Comparison of ENCODE assay signal across 26 cellular contexts in genomic region chr15:62337934-62338333, GRCh38.
"Had no signal": no experiment of that assay in that cellular context is flagged by ENCODE, and none has a peak within 500 bp of the region (broad histone marks: within the 10 kb centered on the region; RNA-seq: fewer than 3 reads in every experiment).

No MANE protein-coding gene starts in this region.

- H3K27me3 Mint-ChIP-seq: activated CD4-positive, alpha-beta T cell treated with anti-CD3 and anti-CD28 coated beads, Interleukin-2, amount 10 ng/mL, durations not matched to agents 24 days and 14 days; activated naive CD4-positive, alpha-beta T cell treated with anti-CD3 and anti-CD28 coated beads, Interleukin-2, amount 50 U/mL, for 24 hours; stimulated activated naive CD8-positive, alpha-beta T cell treated with anti-CD3 and anti-CD28 coated beads, Interleukin-15, amount 100 ng/mL, for 72 hours had no signal

- H3K27ac Mint-ChIP-seq: activated CD4-positive, alpha-beta memory T cell treated with anti-CD3 and anti-CD28 coated beads, Interleukin-2, amount 10 ng/mL, durations not matched to agents 7 days and 5 days; activated CD4-positive, alpha-beta T cell treated with anti-CD3 and anti-CD28 coated beads, Interleukin-2, amount 10 ng/mL, durations not matched to agents 24 days and 14 days; activated naive CD4-positive, alpha-beta T cell treated with anti-CD3 and anti-CD28 coated beads, Interleukin-2, amount 50 U/mL, for 24 hours; activated T-cell treated with anti-CD3 and anti-CD28 coated beads, Interleukin-2, amount 50 U/mL, for 72 hours; dendritic cell treated with granulocyte-macrophage colony-stimulating factor and Interleukin-4, amounts not matched to agents 40 ng/mL and 50 ng/mL, for 4 days; memory B cell had no signal

- H3K27me3 ChIP-seq: body of pancreas, neutrophil, ovary, suprapubic skin, transverse colon, vagina had no signal

- H3K9me3 Mint-ChIP-seq: activated CD4-positive, alpha-beta memory T cell treated with anti-CD3 and anti-CD28 coated beads, Interleukin-2, amount 10 ng/mL, durations not matched to agents 7 days and 5 days; activated CD4-positive, alpha-beta T cell treated with anti-CD3 and anti-CD28 coated beads, Interleukin-2, amount 10 ng/mL, durations not matched to agents 24 days and 14 days; activated naive CD4-positive, alpha-beta T cell treated with anti-CD3 and anti-CD28 coated beads, Interleukin-2, amount 50 U/mL, for 24 hours; activated T-cell treated with anti-CD3 and anti-CD28 coated beads, Interleukin-2, amount 50 U/mL, for 72 hours; dendritic cell treated with granulocyte-macrophage colony-stimulating factor and Interleukin-4, amounts not matched to agents 40 ng/mL and 50 ng/mL, for 4 days; memory B cell; stimulated activated naive CD8-positive, alpha-beta T cell treated with anti-CD3 and anti-CD28 coated beads, Interleukin-15, amount 100 ng/mL, for 72 hours had no signal

- H3K27ac ChIP-seq: body of pancreas, neutrophil, ovary, prostate gland, suprapubic skin, transverse colon, vagina, VCaP had no signal

- H3K9me3 ChIP-seq: body of pancreas, neutrophil, ovary, prostate gland, suprapubic skin, transverse colon, vagina had no signal

- H3K36me3 ChIP-seq: neutrophil, ovary, prostate gland, suprapubic skin, transverse colon, vagina had no signal

- ATAC-seq: activated CD4-positive, CD25-positive, alpha-beta regulatory T cell treated with anti-CD3 and anti-CD28 coated beads, Interleukin-2, amount 50 U/mL, for 24 hours; body of pancreas; right cardiac atrium; stimulated activated naive CD8-positive, alpha-beta T cell treated with anti-CD3 and anti-CD28 coated beads, Interleukin-15, amount 100 ng/mL, for 72 hours had no signal

- H3K4me3 Mint-ChIP-seq: activated CD4-positive, alpha-beta memory T cell treated with anti-CD3 and anti-CD28 coated beads, Interleukin-2, amount 10 ng/mL, durations not matched to agents 7 days and 5 days; activated CD4-positive, alpha-beta T cell treated with anti-CD3 and anti-CD28 coated beads, Interleukin-2, amount 10 ng/mL, durations not matched to agents 24 days and 14 days; activated naive CD4-positive, alpha-beta T cell treated with anti-CD3 and anti-CD28 coated beads, Interleukin-2, amount 50 U/mL, for 24 hours; activated T-cell treated with anti-CD3 and anti-CD28 coated beads, Interleukin-2, amount 50 U/mL, for 72 hours; dendritic cell treated with granulocyte-macrophage colony-stimulating factor and Interleukin-4, amounts not matched to agents 40 ng/mL and 50 ng/mL, for 4 days; memory B cell; nephron; stimulated activated naive CD8-positive, alpha-beta T cell treated with anti-CD3 and anti-CD28 coated beads, Interleukin-15, amount 100 ng/mL, for 72 hours had no signal

- H3K4me1 ChIP-seq: body of pancreas, prostate gland, suprapubic skin, vagina had no signal

- H3K4me3 ChIP-seq: body of pancreas, ovary, prostate gland, suprapubic skin, transverse colon, vagina had no signal

- H3K36me3 Mint-ChIP-seq: memory B cell had no signal

- DNase-seq: activated CD4-positive, alpha-beta memory T cell treated with anti-CD3 and anti-CD28 coated beads, Interleukin-2, amount 10 ng/mL, durations not matched to agents 7 days and 5 days; activated CD4-positive, alpha-beta T cell treated with anti-CD3 and anti-CD28 coated beads, Interleukin-2, amount 10 ng/mL, durations not matched to agents 24 days and 14 days; activated gamma-delta T cell; activated T-cell treated with anti-CD3 and anti-CD28 coated beads, Interleukin-2, amount 50 U/mL, for 72 hours; anterior cingulate cortex; body of pancreas; caudate nucleus; effector CD4-positive, alpha-beta T cell; glutamatergic neuron; hypothalamus; ovary; right cardiac atrium; stimulated activated CD4-positive, alpha-beta T cell treated with anti-CD3 and anti-CD28 coated beads, Interleukin-4, amount 100 ng/mL, for 4 hours; stimulated activated naive CD8-positive, alpha-beta T cell treated with anti-CD3 and anti-CD28 coated beads, Interleukin-15, amount 100 ng/mL, for 72 hours; T-helper 2 cell; transverse colon had no signal

- H3K4me1 Mint-ChIP-seq: activated CD4-positive, alpha-beta memory T cell treated with anti-CD3 and anti-CD28 coated beads, Interleukin-2, amount 10 ng/mL, durations not matched to agents 7 days and 5 days; activated CD4-positive, alpha-beta T cell treated with anti-CD3 and anti-CD28 coated beads, Interleukin-2, amount 10 ng/mL, durations not matched to agents 24 days and 14 days; activated naive CD4-positive, alpha-beta T cell treated with anti-CD3 and anti-CD28 coated beads, Interleukin-2, amount 50 U/mL, for 24 hours; memory B cell; nephron; stimulated activated naive CD8-positive, alpha-beta T cell treated with anti-CD3 and anti-CD28 coated beads, Interleukin-15, amount 100 ng/mL, for 72 hours had no signal
